In the genomic region with DNA sequence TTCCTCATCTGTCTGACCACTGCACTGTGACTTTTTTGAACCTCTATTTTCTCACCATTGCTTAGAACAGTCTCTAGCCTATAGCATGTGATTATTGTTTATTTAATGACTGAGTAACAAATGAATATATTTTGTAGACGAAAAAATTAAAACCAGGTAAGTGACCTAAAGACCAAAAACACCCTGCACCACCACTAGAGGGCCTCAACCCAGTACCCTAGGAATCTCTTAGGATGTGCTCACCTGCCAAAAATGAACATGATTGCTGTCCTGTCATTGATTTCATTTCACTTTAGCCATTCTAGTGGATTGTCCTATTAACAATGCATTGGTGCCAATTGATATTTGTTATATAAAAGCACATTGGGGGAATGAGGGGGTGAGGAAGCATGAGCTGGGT, we compare ENCODE assay signal across 10 cellular contexts.
DNase-seq lines count a peak whose midpoint lies in the region; ATAC-seq and TF ChIP-seq lines count a peak whose summit lies in the region.
"Had no signal": no experiment of that assay in that cellular context is flagged by ENCODE, and none has a peak within 500 bp of the region (broad histone marks: within the 10 kb centered on the region; RNA-seq: fewer than 3 reads in every experiment).

No MANE protein-coding gene starts in this region.

- no peak overlapping the region for H3K27ac ChIP-seq in left ventricle myocardium inferior (replicated peaks)

- H3K27me3 ChIP-seq in left ventricle myocardium inferior (ENCODE audit: low read depth) = no peaks in the 10 kb centered on the region

- DNase-seq in left ventricle myocardium inferior = no peak
- no peak for DNase-seq in Right ventricle myocardium inferior (ENCODE audit: missing footprints)
- DNase-seq in NB4 (ENCODE audit: low read depth) = peak; percentile 12
- peak; percentile 4 for DNase-seq in fibroblast of mammary gland (ENCODE audit: low read depth)
- DNase-seq in type B pancreatic cell (ENCODE audit: extremely low spot score, unreplicated experiment) = no peak
- DNase-seq in GM13976 (ENCODE audit: low spot score) = no peak
- DNase-seq in kidney glomerular epithelial cell (lab: John Stamatoyannopoulos, UW) = no peak
- no peak for DNase-seq in mucosa of descending colon
- DNase-seq: NCI-H1105 had no signal

- in situ Hi-C loops in GM13976 (cut with MboI; ENCODE audit: low sequenced_read_pairs, unreplicated experiment) = loop anchor here (25.0 kb wide), 2 partner anchors 266 to 366 kb away; no protein-coding TSS in a partner anchor

- H3K9me3 Mint-ChIP-seq in type B pancreatic cell = no peaks in the 10 kb centered on the region

- H3K4me1 ChIP-seq in left ventricle myocardium inferior (peaks cover 5% of the 10 kb centered on the region), mucosa of descending colon (ENCODE audit: low read depth) (no peaks in the 10 kb centered on the region)

- ATAC-seq in Right ventricle myocardium inferior (no peak), mucosa of descending colon (no peak)
- ATAC-seq: left colon had no signal

- no peaks in the 10 kb centered on the region for H3K36me3 Mint-ChIP-seq in type B pancreatic cell

- H3K36me3 ChIP-seq in left ventricle myocardium inferior = no peaks in the 10 kb centered on the region
- H3K36me3 ChIP-seq in mucosa of descending colon (ENCODE audit: low read depth) = no peaks in the 10 kb centered on the region

- TF ChIP-seq POLR2A in NB4 (IDR thresholded peaks at IDR 0.05; ENCODE audit: extremely low read depth, insufficient read length) = no peak

- H3K4me3 ChIP-seq in left ventricle myocardium inferior (no peak overlapping the region), NB4 (ENCODE audit: low read depth, low read length) (no peak overlapping the region), fibroblast of mammary gland (ENCODE audit: control insufficient read depth, low read depth, low read length) (no peak overlapping the region), mucosa of descending colon (no peak overlapping the region)

- peaks cover 5% of the 10 kb centered on the region for H3K27me3 Mint-ChIP-seq in type B pancreatic cell

- peaks cover 5% of the 10 kb centered on the region for H3K4me1 Mint-ChIP-seq in type B pancreatic cell (ENCODE audit: unreplicated experiment)

- intact Hi-C loops in left ventricle myocardium inferior (cut with micrococcal nuclease) (no loop called here), Right ventricle myocardium inferior (cut with DNase I) (no loop called here), mucosa of descending colon (cut with DNase I, micrococcal nuclease) (no loop called here)

- H3K4me3 Mint-ChIP-seq in type B pancreatic cell = no peak overlapping the region

- H3K9me3 ChIP-seq in left ventricle myocardium inferior (replicated peaks) (no peaks in the 10 kb centered on the region), mucosa of descending colon (no peaks in the 10 kb centered on the region)

- H3K27ac Mint-ChIP-seq in type B pancreatic cell = no peak overlapping the region

- TF ChIP-seq CTCF in left ventricle myocardium inferior (IDR thresholded peaks at IDR 0.05; ENCODE audit: borderline replicate concordance) (peak; percentile 49), NB4 (IDR thresholded peaks at IDR 0.05; ENCODE audit: low read depth, low read length) (peak; percentile 74), fibroblast of mammary gland (conservative IDR thresholded peaks at IDR 0.05; ENCODE audit: control insufficient read depth, insufficient read depth, low read depth, low read length) (peak; percentile 53), type B pancreatic cell (conservative IDR thresholded peaks at IDR 0.05) (peak; percentile 65), GM13976 (IDR thresholded peaks at IDR 0.05; ENCODE audit: borderline replicate concordance, control extremely low read depth, extremely low read depth, insufficient read depth, missing control alignments) (no peak), mucosa of descending colon (IDR thresholded peaks at IDR 0.05) (no peak)

Comparison
In these comparisons a context has a peak if more than half of its experiments do, and no peak if none do; other contexts are left out.
1. DNase-seq: peak in NB4 (single experiment) and fibroblast of mammary gland (single experiment); none in left ventricle myocardium inferior (single experiment), Right ventricle myocardium inferior (single experiment), type B pancreatic cell (single experiment), GM13976 (single experiment), kidney glomerular epithelial cell (single experiment) and mucosa of descending colon (0 of 3).
2. CTCF ChIP-seq: peak in left ventricle myocardium inferior (single experiment), NB4 (single experiment), fibroblast of mammary gland (single experiment) and type B pancreatic cell (single experiment); none in GM13976 (single experiment) and mucosa of descending colon (single experiment).